Comparison of ENCODE assay signal across 16 cellular contexts in the genomic region with DNA sequence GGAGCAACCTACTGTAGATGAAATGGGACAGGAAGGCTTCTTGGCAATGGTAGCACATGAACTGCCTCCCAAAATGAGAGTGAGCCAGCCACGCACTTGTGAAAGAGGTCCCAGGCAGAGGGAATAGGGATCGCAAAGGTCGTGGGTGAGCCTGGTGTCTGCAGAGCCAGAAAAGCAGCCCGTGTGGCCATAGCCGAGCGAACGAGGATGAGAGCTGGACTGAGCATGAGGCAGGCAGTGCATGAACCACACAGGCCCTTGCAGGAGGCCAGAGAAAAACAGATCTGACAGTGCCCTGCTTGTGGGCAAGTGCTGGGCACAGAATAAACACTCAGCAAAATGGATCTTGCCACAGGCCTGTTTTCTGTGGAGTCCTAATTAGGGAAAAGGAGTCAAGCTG. TPM values are rescaled to one million over a fixed set of nuclear protein-coding genes. Genes with fewer than 3 reads are reported as not detected.
A peak's percentile ranks its signal among the peaks of the same experiment; 100 is the strongest.
DNase-seq lines count a peak whose midpoint lies in the region; ATAC-seq and TF ChIP-seq lines count a peak whose summit lies in the region.
"Had no signal": no experiment of that assay in that cellular context is flagged by ENCODE, and none has a peak within 500 bp of the region (broad histone marks: within the 10 kb centered on the region; RNA-seq: fewer than 3 reads in every experiment).

No MANE protein-coding gene starts in this region.

- H2BK120ac ChIP-seq in H9 (ENCODE audit: low read depth, low read length, poor library complexity, severe bottlenecking) = no peak overlapping the region

- H2AFZ ChIP-seq in H9 (ENCODE audit: low read length) = no peak overlapping the region
- no peak overlapping the region for H2AFZ ChIP-seq in MM.1S (ENCODE audit: low read length)

- H2BK12ac ChIP-seq in H9 (ENCODE audit: insufficient read length, low read depth, low read length) = no peak overlapping the region

- peak overlapping the region; percentile 57 to 73 (median 62); a peak in 3 of 7 replicates for H3K27ac Mint-ChIP-seq in H9
- H3K27ac Mint-ChIP-seq in progenitor cell of endocrine pancreas = peak overlapping the region; percentile 21

- H3K4me3 Mint-ChIP-seq in H9 (no peak overlapping the region), progenitor cell of endocrine pancreas (ENCODE audit: low read depth) (no peak overlapping the region)
- H3K4me3 Mint-ChIP-seq: CD8-positive, alpha-beta memory T cell had no signal

- H3K4me2 ChIP-seq in H9 (ENCODE audit: insufficient read depth, insufficient read length, low read length) (no peak overlapping the region), MM.1S (ENCODE audit: low read depth, low read length) (no peak overlapping the region)
- H3K4me2 ChIP-seq: BLaER1 treated with 17β-estradiol and CSF1 and Interleukin-3, amounts not matched to agents 10 nM and 100 nM; SK-N-SH had no signal

- intact Hi-C loops in left ventricle myocardium superior (cut with micrococcal nuclease) = no loop called here

- H3K79me2 ChIP-seq in H9 (ENCODE audit: insufficient read depth, low read length) (peaks cover 47% of the 10 kb centered on the region; the same call in 1 of the 2 replicates), MM.1S (ENCODE audit: low read length) (no peaks in the 10 kb centered on the region)

- H3K56ac ChIP-seq in H9 (ENCODE audit: insufficient read length, low read depth, low read length) = no peak overlapping the region

- H3K23ac ChIP-seq in H9 (ENCODE audit: insufficient read length, low read depth, low read length) = no peak overlapping the region

- no peaks in the 10 kb centered on the region for H3K9me2 ChIP-seq in MM.1S (replicated peaks; ENCODE audit: insufficient read depth, low read length)
- H3K9me2 ChIP-seq: SK-N-SH had no signal

- no peak for DNase-seq in H9
- peak; percentile 38 for DNase-seq in cerebellar cortex (ENCODE audit: low spot score)
- DNase-seq in left ventricle myocardium superior = no peak
- no peak for DNase-seq in progenitor cell of endocrine pancreas (ENCODE audit: low spot score, unreplicated experiment)
- DNase-seq in NCI-H1048 (lab: John Stamatoyannopoulos, UW) = no peak
- DNase-seq in MM.1S = no peak
- DNase-seq: CD8-positive, alpha-beta memory T cell; HCEC 1CT; NCI-H1105 treated with DMSO at 0.1 percent for 48 hours; NCI-H1694 treated with DMSO at 0.1 percent for 48 hours; NCI-H748 treated with DMSO at 0.1 percent for 48 hours; NK-92 treated with Interleukin-12 subunit alpha and Interleukin-12 subunit beta, amount 100 ng/mL, for 24 hours; SHP77; SK-N-SH had no signal

- no peak overlapping the region for H4K8ac ChIP-seq in H9 (replicated peaks; ENCODE audit: insufficient read length, low read depth, low read length)

- H3K4me1 ChIP-seq in H9 (ENCODE audit: insufficient read depth, low read length) (peaks cover 8% of the 10 kb centered on the region; the same call in 1 of the 2 replicates), MM.1S (ENCODE audit: low read length) (no peaks in the 10 kb centered on the region)

- no peak overlapping the region for H2BK20ac ChIP-seq in H9 (ENCODE audit: low read depth, low read length, poor library complexity, severe bottlenecking)

- no peak overlapping the region for H3K4ac ChIP-seq in H9 (ENCODE audit: low read depth, low read length)

- no peak overlapping the region; the same call in 1 of the 2 replicates for H3K14ac ChIP-seq in H9 (ENCODE audit: insufficient read depth, low read length)

- H3K27ac ChIP-seq in H9 (ENCODE audit: insufficient read length, low read depth, low read length) (no peak overlapping the region), MM.1S (ENCODE audit: low read length) (no peak overlapping the region)
- H3K27ac ChIP-seq: BLaER1 treated with 17β-estradiol and CSF1 and Interleukin-3, amounts not matched to agents 10 nM and 100 nM had no signal

- H3K9ac ChIP-seq in H9 (ENCODE audit: extremely low read depth, insufficient read length, low read length) (no peak overlapping the region), MM.1S (ENCODE audit: low read length) (no peak overlapping the region)
- H3K9ac ChIP-seq: BLaER1 treated with 17β-estradiol and CSF1 and Interleukin-3, amounts not matched to agents 10 nM and 100 nM; SK-N-SH had no signal

- H3K4me3 ChIP-seq in MM.1S (ENCODE audit: low read length) = no peak overlapping the region
- H3K4me3 ChIP-seq: BLaER1 treated with 17β-estradiol and CSF1 and Interleukin-3, amounts not matched to agents 10 nM and 100 nM had no signal

- H3K36me3 ChIP-seq in MM.1S (replicated peaks; ENCODE audit: insufficient read depth, low read length) = no peaks in the 10 kb centered on the region
- H3K36me3 ChIP-seq: BLaER1 treated with 17β-estradiol and CSF1 and Interleukin-3, amounts not matched to agents 10 nM and 100 nM had no signal

- no peaks in the 10 kb centered on the region for H3K23me2 ChIP-seq in H9 (ENCODE audit: insufficient read length, low read depth, low read length, poor library complexity, severe bottlenecking)

- no peak overlapping the region for H4K5ac ChIP-seq in H9 (ENCODE audit: insufficient read length, low read depth, low read length)

- H3K27me3 Mint-ChIP-seq in H9 (ENCODE audit: low read depth) (no peaks in the 10 kb centered on the region), progenitor cell of endocrine pancreas (peaks cover 40% of the 10 kb centered on the region)
- H3K27me3 Mint-ChIP-seq: CD8-positive, alpha-beta memory T cell had no signal

- no peak overlapping the region for H3K18ac ChIP-seq in H9 (ENCODE audit: insufficient read length, low read depth, low read length)

- H3K36me3 Mint-ChIP-seq in H9 (ENCODE audit: insufficient read depth in 1 of 3, low read depth in 3 of 3) (peaks cover 19 to 59% (median 22%) of the 10 kb centered on the region in 3 experiments), progenitor cell of endocrine pancreas (ENCODE audit: insufficient read depth) (peaks cover 2% of the 10 kb centered on the region)

- H2AK5ac ChIP-seq in H9 (ENCODE audit: insufficient read length, low read length) = no peak overlapping the region

- no CpG with 5 or more reads among the region's 7 CpGs for WGBS in H9 (ENCODE audit: extremely low coverage, insufficient read length, low lambda C conversion rate)

- H3K9me3 Mint-ChIP-seq in H9 (no peaks in the 10 kb centered on the region), progenitor cell of endocrine pancreas (ENCODE audit: low read depth) (no peaks in the 10 kb centered on the region)

- ATAC-seq in left ventricle myocardium superior (peak; percentile 47), HG03196 (IDR thresholded peaks at IDR 0.05; ENCODE audit: unreplicated experiment) (no peak)

- H4K20me1 ChIP-seq in H9 (ENCODE audit: control insufficient read depth, insufficient read depth, insufficient read length) (no peaks in the 10 kb centered on the region), MM.1S (ENCODE audit: insufficient read depth, low read length) (no peaks in the 10 kb centered on the region)
- H4K20me1 ChIP-seq: BLaER1 treated with 17β-estradiol and CSF1 and Interleukin-3, amounts not matched to agents 10 nM and 100 nM had no signal

- H3K79me1 ChIP-seq in H9 (ENCODE audit: insufficient read depth, low read depth, low read length, poor library complexity, severe bottlenecking) = peaks cover 16% of the 10 kb centered on the region

- H3F3A ChIP-seq in MM.1S (ENCODE audit: insufficient read depth, low read length) = no peaks in the 10 kb centered on the region

- H4K91ac ChIP-seq in H9 (ENCODE audit: insufficient read length, low read depth, low read length) = no peak overlapping the region

- H3K27me3 ChIP-seq in H9 (ENCODE audit: insufficient read depth, low read length) (no peaks in the 10 kb centered on the region; the same call in 1 of the 2 replicates), MM.1S (replicated peaks; ENCODE audit: insufficient read depth, low read length) (no peaks in the 10 kb centered on the region)
- H3K27me3 ChIP-seq: BLaER1 treated with 17β-estradiol and CSF1 and Interleukin-3, amounts not matched to agents 10 nM and 100 nM had no signal

- H3K9me3 ChIP-seq in H9 (ENCODE audit: control insufficient read depth, low read depth, low read length) (no peaks in the 10 kb centered on the region), MM.1S (replicated peaks; ENCODE audit: insufficient read depth, low read length) (no peaks in the 10 kb centered on the region)
- H3K9me3 ChIP-seq: BLaER1 treated with 17β-estradiol and CSF1 and Interleukin-3, amounts not matched to agents 10 nM and 100 nM; SK-N-SH had no signal

- TF ChIP-seq CTCF in H9 (conservative IDR thresholded peaks at IDR 0.05) = no peak
- TF ChIP-seq CTCF in progenitor cell of endocrine pancreas (IDR thresholded peaks at IDR 0.05; ENCODE audit: unreplicated experiment) = no peak
- TF ChIP-seq CTCF in MM.1S (IDR thresholded peaks at IDR 0.05; ENCODE audit: low read length) = no peak

- H2BK5ac ChIP-seq in H9 (ENCODE audit: insufficient read length, low read length) = no peak overlapping the region

- no peak overlapping the region for H2BK15ac ChIP-seq in H9 (ENCODE audit: low read depth, low read length)

- H3T11ph ChIP-seq in H9 (ENCODE audit: low read length) = no peak overlapping the region

- peaks cover 54% of the 10 kb centered on the region in 2 experiments for H3K4me1 Mint-ChIP-seq in H9
- peaks cover 8% of the 10 kb centered on the region for H3K4me1 Mint-ChIP-seq in progenitor cell of endocrine pancreas (ENCODE audit: low read depth)

RNA-seq across cellular contexts. Expression of gene GCNT2, which starts 43.8 kb away (rescaled TPM):
- total RNA-seq in H9 (2021) (41.3 and 41.7 TPM in 2 replicates), left ventricle myocardium superior (41.8 TPM), progenitor cell of endocrine pancreas (8.2 and 12.3 TPM in 2 replicates)
